29 cellular contexts compared by ENCODE assay signal in the genomic region with DNA sequence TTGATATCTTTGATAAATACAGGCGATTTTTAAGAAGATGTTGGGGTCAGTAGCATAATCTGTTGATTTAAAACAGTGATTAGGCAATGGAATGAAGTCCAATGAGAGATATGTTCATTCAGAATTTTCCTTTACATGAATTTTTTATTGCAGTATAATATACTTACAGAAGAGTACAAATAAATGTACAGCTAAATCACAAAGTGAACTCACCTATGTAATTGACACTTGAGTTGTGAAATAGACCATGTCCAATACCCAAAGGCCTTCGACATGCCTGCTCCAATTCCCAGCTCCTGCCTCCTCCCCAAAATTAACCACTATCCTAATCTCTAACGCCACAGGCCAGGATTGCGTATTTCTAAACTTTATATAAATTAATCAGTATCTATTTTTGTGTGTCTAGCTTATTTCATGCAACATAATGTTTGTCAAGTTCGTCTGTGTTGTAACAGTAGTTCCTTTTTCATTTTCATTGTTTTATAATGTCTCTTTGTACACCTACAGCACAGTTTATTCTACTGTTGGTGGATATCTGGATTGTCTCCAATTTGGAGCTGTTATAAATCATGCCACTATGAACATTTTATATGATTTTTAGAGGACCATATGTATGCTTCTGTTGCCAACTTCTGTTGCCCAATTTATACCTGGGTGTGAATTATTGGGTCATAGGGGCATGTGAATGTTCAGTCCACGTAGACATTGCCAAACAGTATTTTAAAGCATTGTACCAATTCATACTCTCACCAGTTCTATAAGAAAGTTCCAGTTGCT.
"Had no signal": no experiment of that assay in that cellular context is flagged by ENCODE, and none has a peak within 500 bp of the region (broad histone marks: within the 10 kb centered on the region; RNA-seq: fewer than 3 reads in every experiment).

No MANE protein-coding gene starts in this region.

- FAIRE-seq: astrocyte, endometrium, endothelial cell of umbilical vein, frontal cortex had no signal

- H3K4me3 ChIP-seq: esophagus squamous epithelium had no signal

- H3K4me1 ChIP-seq: esophagus squamous epithelium had no signal

- ATAC-seq: activated CD4-positive, alpha-beta T cell treated with anti-CD3 and anti-CD28 coated beads for 36 hours; activated CD8-positive, alpha-beta memory T cell treated with anti-CD3 and anti-CD28 coated beads, Interleukin-2, amount 10 ng/mL, durations not matched to agents 7 days and 5 days; activated CD8-positive, alpha-beta T cell treated with anti-CD3 and anti-CD28 coated beads, Interleukin-2, amount 10 ng/mL, durations not matched to agents 7 days and 5 days; activated naive CD4-positive, alpha-beta T cell treated with anti-CD3 and anti-CD28 coated beads, Interleukin-2, amount 50 U/mL, for 72 hours; T-helper 17 cell had no signal

- H3K27ac ChIP-seq: brain microvascular endothelial cell, epithelial cell of prostate, esophagus squamous epithelium had no signal

- DNase-seq: activated CD4-positive, alpha-beta memory T cell treated with anti-CD3 and anti-CD28 coated beads for 36 hours; activated CD4-positive, alpha-beta T cell treated with anti-CD3 and anti-CD28 coated beads for 36 hours; activated CD4-positive, alpha-beta T cell treated with anti-CD3 and anti-CD28 coated beads, Interleukin-2, amount 10 ng/mL, durations not matched to agents 24 days and 14 days; activated CD4-positive, CD25-positive, alpha-beta regulatory T cell; activated CD4-positive, CD25-positive, alpha-beta regulatory T cell treated with anti-CD3 and anti-CD28 coated beads, Interleukin-2, amount 50 U/mL, for 72 hours; activated CD8-positive, alpha-beta memory T cell treated with anti-CD3 and anti-CD28 coated beads, Interleukin-2, amount 10 ng/mL, durations not matched to agents 7 days and 5 days; activated CD8-positive, alpha-beta memory T cell treated with anti-CD3 and anti-CD28 coated beads, Interleukin-2, amount 50 U/mL, for 4 hours; activated CD8-positive, alpha-beta T cell treated with anti-CD3 and anti-CD28 coated beads, Interleukin-2, amount 10 ng/mL, durations not matched to agents 7 days and 5 days; activated gamma-delta T cell; activated naive CD4-positive, alpha-beta T cell; activated naive CD4-positive, alpha-beta T cell treated with anti-CD3 and anti-CD28 coated beads, Interleukin-2, amount 10 ng/mL, durations not matched to agents 7 days and 5 days; activated T-cell treated with anti-CD3 and anti-CD28 coated beads, Interleukin-2, amount 50 U/mL, for 1 hour; activated T-cell treated with anti-CD3 and anti-CD28 coated beads, Interleukin-2, amount 50 U/mL, for 48 hours; amniotic stem cell; anterior cingulate cortex; brain microvascular endothelial cell; caudate nucleus; effector CD8-positive, alpha-beta T cell; esophagus squamous epithelium; head of caudate nucleus; T-helper 1 cell; T-helper 17 cell; T1000 had no signal

- H3K9me3 ChIP-seq: esophagus squamous epithelium had no signal

- H3K27me3 ChIP-seq: brain microvascular endothelial cell, esophagus squamous epithelium had no signal

- H3K36me3 ChIP-seq: brain microvascular endothelial cell, esophagus squamous epithelium had no signal
